In the genomic region with DNA sequence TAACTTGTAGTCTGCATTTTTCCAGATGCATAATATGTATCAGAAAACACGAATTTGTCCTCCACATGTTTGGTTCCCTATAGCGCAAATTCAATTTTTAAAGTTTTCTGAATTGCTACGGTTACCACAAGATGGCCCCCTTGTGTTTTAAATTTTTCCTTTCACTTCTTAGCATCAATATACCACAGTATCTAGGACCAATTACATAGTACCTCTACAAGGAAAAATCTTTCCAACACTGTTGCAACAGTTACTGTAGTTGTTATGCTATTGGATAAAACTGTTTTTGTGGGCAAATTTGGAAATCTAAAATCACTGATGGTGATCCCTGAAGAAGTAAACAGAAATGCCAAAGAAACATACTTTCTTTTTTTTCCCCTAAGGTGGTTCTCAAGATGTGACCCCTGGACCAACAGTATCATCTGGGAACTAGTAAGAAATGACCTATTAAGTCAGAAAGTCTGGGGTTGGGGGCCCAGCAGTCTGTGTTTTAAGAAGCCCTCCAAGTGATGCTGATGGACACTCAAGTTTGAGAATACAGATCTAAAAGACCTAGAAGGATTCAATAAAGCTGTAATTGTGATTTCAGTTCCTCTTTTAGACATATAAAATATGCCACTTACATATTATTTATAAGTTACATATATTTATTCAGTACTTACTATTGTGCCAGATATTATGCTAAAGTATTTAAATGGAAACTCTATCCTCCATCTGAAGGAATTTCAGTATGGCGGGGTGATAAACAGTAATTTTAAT, we compare ENCODE assay signal across 8 cellular contexts. TPM values are rescaled to one million over a fixed set of nuclear protein-coding genes. Genes with fewer than 3 reads are reported as not detected.
DNase-seq lines count a peak whose midpoint lies in the region; ATAC-seq, FAIRE-seq and TF ChIP-seq lines count a peak whose summit lies in the region.

No MANE protein-coding gene starts in this region.

- 37 to 41% methylated on average over 4 of the region's 4 CpGs for WGBS in lung, 2 donors

- peak; percentile 15 for TF ChIP-seq CTCF in lung (IDR thresholded peaks at IDR 0.05; ENCODE audit: control extremely low read depth, extremely low read depth)

- ATAC-seq in lung (ENCODE audit: insufficient read depth, low FRiP score) = no peak
- ATAC-seq in HG03460 (IDR thresholded peaks at IDR 0.05; ENCODE audit: unreplicated experiment) = no peak
- no peak for ATAC-seq in HG02973 (IDR thresholded peaks at IDR 0.05; ENCODE audit: unreplicated experiment)

- no peaks in the 10 kb centered on the region for H3K27me3 ChIP-seq in lung (ENCODE audit: control insufficient read depth, insufficient read depth)

- H3K4me1 ChIP-seq in lung (ENCODE audit: control insufficient read depth in 2 of 2, insufficient read depth in 2 of 2, low read length in 2 of 2) = peaks cover 2 to 8% of the 10 kb centered on the region in 2 donors

- H3K4me3 ChIP-seq in lung = no peak overlapping the region

- no peak overlapping the region for H3K27ac ChIP-seq in lung (ENCODE audit: low read depth in 1 of 2, low read length in 1 of 2)

- H3K9me3 ChIP-seq in lung (ENCODE audit: control insufficient read depth in 2 of 2, insufficient read depth in 1 of 2, low read length in 1 of 2) = no peaks in the 10 kb centered on the region

- peak; percentile 95 for FAIRE-seq in G401.6 (lab: Jason Lieb, UNC)

- DNase-seq in A172 (ENCODE audit: low spot score) (peak; percentile 28), NCI-H1105 treated with DMSO at 0.1 percent for 48 hours (lab: John Stamatoyannopoulos, UW) (peak; percentile 16), astrocyte of the hippocampus (ENCODE audit: low read depth, low spot score) (peak; percentile 58), lung (ENCODE audit: low spot score) (no peak), SHP77 (lab: John Stamatoyannopoulos, UW) (no peak)

- H3K36me3 ChIP-seq in lung (ENCODE audit: control insufficient read depth in 2 of 2, insufficient read depth in 2 of 2, low read length in 2 of 2) = no peaks in the 10 kb centered on the region

RNA-seq across cellular contexts. Expression of a gene that starts 3.1 kb away (rescaled TPM):
- total RNA-seq in A172 (2014; rRNA removed; shearing (Covaris generic)) = 23.1 and 23.5 TPM in 2 replicates
- 10 to 100 TPM in 1 of 2 donors, 1 to 10 TPM in 1; 3.8 to 14.9 TPM for total RNA-seq in lung
- 1 to 10 TPM; 1.3 to 5.3 TPM for polyA plus RNA-seq in lung

RNA-seq across cellular contexts. Expression of a gene that starts 3.3 kb away (rescaled TPM):
- total RNA-seq in A172 (2014; rRNA removed; shearing (Covaris generic)) = 48.6 and 52.6 TPM in 2 replicates
- total RNA-seq in lung = 10 to 100 TPM; 24.9 to 75.5 TPM
- polyA plus RNA-seq in lung = 10 to 100 TPM; 29.3 to 42.7 TPM

Comparison
In these comparisons a context has a peak if more than half of its experiments do, and no peak if none do; other contexts are left out.
1. DNase-seq: peak in A172 (single experiment), NCI-H1105 treated with DMSO at 0.1 percent for 48 hours (single experiment) and astrocyte of the hippocampus (single experiment); none in lung (single experiment) and SHP77 (0 of 2).